ENCODE assay signal across 14 cellular contexts in the genomic region with DNA sequence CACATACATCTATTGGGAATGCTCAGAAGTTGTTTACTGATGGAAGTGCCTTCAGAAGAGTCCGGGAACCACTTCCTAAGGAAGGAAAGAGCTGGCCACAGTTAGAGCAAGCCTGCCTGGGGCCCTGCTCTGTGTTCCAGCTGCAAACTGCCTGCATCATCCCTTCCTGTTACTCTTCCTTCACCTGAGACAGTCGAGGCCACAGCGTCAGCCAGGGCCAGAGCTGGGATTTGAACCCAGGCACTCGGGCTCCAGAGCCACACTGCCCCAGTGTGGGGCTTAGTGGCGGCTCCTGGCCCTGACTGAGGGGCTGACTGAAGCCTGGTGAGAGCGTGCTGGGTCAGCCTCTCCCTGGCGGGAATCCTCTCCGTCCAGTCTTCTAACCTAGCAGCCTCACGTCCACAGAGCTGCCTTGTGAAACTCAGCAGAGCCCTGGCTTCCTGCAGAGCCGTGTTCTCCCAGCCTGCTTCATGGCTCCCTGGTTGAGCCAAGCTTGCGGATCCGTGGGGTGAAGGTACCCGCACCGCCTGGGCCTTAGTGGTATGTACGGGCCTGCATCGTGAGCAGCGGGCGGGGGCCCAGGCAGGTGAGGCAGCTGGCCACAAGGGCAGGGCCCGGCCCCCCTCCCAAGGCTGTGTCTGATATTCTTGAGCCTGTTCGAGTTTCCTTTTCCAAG. TPM values are rescaled to one million over a fixed set of nuclear protein-coding genes. Genes with fewer than 3 reads are reported as not detected.
DNase-seq lines count a peak whose midpoint lies in the region; ATAC-seq and TF ChIP-seq lines count a peak whose summit lies in the region.
"Had no signal": no experiment of that assay in that cellular context is flagged by ENCODE, and none has a peak within 500 bp of the region (broad histone marks: within the 10 kb centered on the region; RNA-seq: fewer than 3 reads in every experiment).

No MANE protein-coding gene starts in this region.

- peaks cover 61% of the 10 kb centered on the region for H3K4me1 Mint-ChIP-seq in CD4-positive, alpha-beta T cell (ENCODE audit: low read depth)
- H3K4me1 Mint-ChIP-seq in neural progenitor cell: peaks cover 18% of the 10 kb centered on the region

- H3K9ac ChIP-seq in neural progenitor cell: no peak overlapping the region

- no peak overlapping the region for H3K4me3 Mint-ChIP-seq in CD4-positive, alpha-beta T cell
- no peak overlapping the region for H3K4me3 Mint-ChIP-seq in neural progenitor cell
- H3K4me3 Mint-ChIP-seq: type B pancreatic cell had no signal

- H3K36me3 ChIP-seq in lung (ENCODE audit: control insufficient read depth in 2 of 2, insufficient read depth in 2 of 2, low read length in 2 of 2) (no peaks in the 10 kb centered on the region), neural progenitor cell (no peaks in the 10 kb centered on the region)
- H3K36me3 ChIP-seq: brain microvascular endothelial cell, esophagus muscularis mucosa had no signal

- no peak for TF ChIP-seq CTCF in CD4-positive, alpha-beta T cell (IDR thresholded peaks at IDR 0.05)
- TF ChIP-seq CTCF in VCaP (conservative IDR thresholded peaks at IDR 0.05): no peak
- no peak for TF ChIP-seq CTCF in lung (IDR thresholded peaks at IDR 0.05; ENCODE audit: control extremely low read depth, extremely low read depth)
- TF ChIP-seq CTCF in neural progenitor cell (IDR thresholded peaks at IDR 0.05): no peak

- H2AFZ ChIP-seq in neural progenitor cell (replicated peaks): no peak overlapping the region

- no peak for DNase-seq in CD4-positive, alpha-beta T cell
- DNase-seq in lung (ENCODE audit: low spot score): peak; percentile 28
- DNase-seq in neural progenitor cell (ENCODE audit: low spot score): no peak
- DNase-seq: midbrain, MV-4-11, NCI-H345, Right ventricle myocardium superior had no signal

- H4K20me1 ChIP-seq in neural progenitor cell (ENCODE audit: low read depth): no peaks in the 10 kb centered on the region

- no peak overlapping the region for H3K4me2 ChIP-seq in neural progenitor cell

- H3K79me2 ChIP-seq in neural progenitor cell (ENCODE audit: low read depth): no peaks in the 10 kb centered on the region

- no peak overlapping the region for H3K4me3 ChIP-seq in lung
- H3K4me3 ChIP-seq in neural progenitor cell: no peak overlapping the region

- peaks cover 24% of the 10 kb centered on the region for H3F3A ChIP-seq in neural progenitor cell (ENCODE audit: low read depth)

- H3K27me3 Mint-ChIP-seq in CD4-positive, alpha-beta T cell: no peaks in the 10 kb centered on the region
- H3K27me3 Mint-ChIP-seq in neural progenitor cell (ENCODE audit: insufficient read depth, low read depth): peaks cover 7% of the 10 kb centered on the region
- H3K27me3 Mint-ChIP-seq: type B pancreatic cell had no signal

- intact Hi-C loops in CD4-positive, alpha-beta T cell (cut with DNase I, micrococcal nuclease): loop anchor here (2.0 to 5.0 kb wide), 2 partner anchors 27 to 46 kb away; a partner anchor contains a TSS

- peak overlapping the region; percentile 21 for H3K27ac ChIP-seq in CD4-positive, alpha-beta T cell (ENCODE audit: low read depth, low read length)
- 0 out of 2 replicates have a peak overlapping the region, but pooled peaks have one; percentile 10 for H3K27ac ChIP-seq in VCaP
- H3K27ac ChIP-seq in lung (ENCODE audit: low read depth in 1 of 2, low read length in 1 of 2): peak overlapping the region in 1 of 2 donors; percentile 76
- no peak overlapping the region for H3K27ac ChIP-seq in neural progenitor cell
- H3K27ac ChIP-seq: brain microvascular endothelial cell had no signal

- POLR2A ChIA-PET in CD4-positive, alpha-beta T cell (lab: Charles Lee): interaction anchor here (0.9 to 16.9 kb wide), 8 partner anchors 10 to 35 kb away, joined by 3 to 766 read pairs (median 7); a partner anchor contains a TSS

- no peaks in the 10 kb centered on the region for H3K9me3 ChIP-seq in CD4-positive, alpha-beta T cell (ENCODE audit: control insufficient read depth, low read length)
- H3K9me3 ChIP-seq in lung (ENCODE audit: control insufficient read depth in 2 of 2, insufficient read depth in 1 of 2, low read length in 1 of 2) (no peaks in the 10 kb centered on the region), neural progenitor cell (ENCODE audit: low read depth) (no peaks in the 10 kb centered on the region)
- H3K9me3 ChIP-seq: esophagus muscularis mucosa had no signal

- CTCF ChIA-PET in CD4-positive, alpha-beta T cell (lab: Charles Lee): interaction anchor here (1.2 to 1.8 kb wide), 2 partner anchors 29 to 32 kb away, joined by 3 to 5 read pairs; no protein-coding TSS in a partner anchor

- no peaks in the 10 kb centered on the region for H3K9me3 Mint-ChIP-seq in CD4-positive, alpha-beta T cell
- no peaks in the 10 kb centered on the region for H3K9me3 Mint-ChIP-seq in neural progenitor cell
- H3K9me3 Mint-ChIP-seq: type B pancreatic cell had no signal

- 64 to 72% methylated on average over 20 of the region's 20 CpGs for WGBS in lung, 2 donors

- H3K27ac Mint-ChIP-seq in CD4-positive, alpha-beta T cell: peak overlapping the region; percentile 67
- H3K27ac Mint-ChIP-seq in neural progenitor cell: no peak overlapping the region
- H3K27ac Mint-ChIP-seq: type B pancreatic cell had no signal

- no peaks in the 10 kb centered on the region for H3K27me3 ChIP-seq in CD4-positive, alpha-beta T cell (ENCODE audit: control insufficient read depth, insufficient read depth, low read length)
- H3K27me3 ChIP-seq in lung (ENCODE audit: control insufficient read depth, insufficient read depth) (no peaks in the 10 kb centered on the region), neural progenitor cell (peaks cover 13% of the 10 kb centered on the region)
- H3K27me3 ChIP-seq: brain microvascular endothelial cell, esophagus muscularis mucosa had no signal

- H3K4me1 ChIP-seq in lung (ENCODE audit: control insufficient read depth in 2 of 2, insufficient read depth in 2 of 2, low read length in 2 of 2): peaks cover 0 to 19% of the 10 kb centered on the region in 2 donors
- H3K4me1 ChIP-seq in neural progenitor cell: no peaks in the 10 kb centered on the region

- peaks cover 51% of the 10 kb centered on the region for H3K36me3 Mint-ChIP-seq in CD4-positive, alpha-beta T cell (ENCODE audit: low read depth)
- H3K36me3 Mint-ChIP-seq in neural progenitor cell: no peaks in the 10 kb centered on the region
- H3K36me3 Mint-ChIP-seq: type B pancreatic cell had no signal

- no peak for ATAC-seq in CD4-positive, alpha-beta T cell (ENCODE audit: poor library complexity)
- ATAC-seq in lung (ENCODE audit: insufficient read depth, low FRiP score) (no peak), GM19397 (IDR thresholded peaks at IDR 0.05; ENCODE audit: unreplicated experiment) (no peak), GM18870 (IDR thresholded peaks at IDR 0.05; ENCODE audit: unreplicated experiment) (no peak)

RNA-seq across cellular contexts. Expression of a gene that starts 4.6 kb away (rescaled TPM):
- not detected for total RNA-seq in CD4-positive, alpha-beta T cell
- 1 to 10 TPM in 1 of 2 donors, not detected in 1; 2.8 TPM for total RNA-seq in lung
- under 1 TPM; 0.05 to 0.20 TPM for polyA plus RNA-seq in lung
- not detected in 2 replicates for total RNA-seq in neural progenitor cell (ENCODE audit: low replicate concordance)
- total RNA-seq: esophagus muscularis mucosa, Right ventricle myocardium superior had no signal
- polyA plus RNA-seq: BJ had no signal

RNA-seq across cellular contexts. Expression of a gene that starts 11.0 kb away (rescaled TPM):
- total RNA-seq in CD4-positive, alpha-beta T cell: 100 to 1,000 TPM; 567 to 577 TPM
- total RNA-seq in lung: 10 to 100 TPM; 15.5 to 28.1 TPM
- polyA plus RNA-seq in lung: 10 to 100 TPM; 15.7 to 21.2 TPM
- total RNA-seq in neural progenitor cell (ENCODE audit: low replicate concordance): 0.09 TPM in 1 of 2 replicates, not detected in the other
- polyA plus RNA-seq: BJ had no signal

RNA-seq across cellular contexts. Expression of a gene that starts 13.0 kb away (rescaled TPM):
- total RNA-seq in CD4-positive, alpha-beta T cell: 100 to 1,000 TPM; 645 to 659 TPM
- total RNA-seq in lung (100 to 1,000 TPM in 1 of 2 donors, 10 to 100 TPM in 1; 75.7 to 166 TPM), neural progenitor cell (ENCODE audit: low replicate concordance) (6.9 and 16.8 TPM in 2 replicates)
- polyA plus RNA-seq in lung: 100 to 1,000 TPM in 1 of 2 donors, 10 to 100 TPM in 1; 88.4 to 109 TPM

RNA-seq across cellular contexts. Expression of a gene that starts 26.8 kb away (rescaled TPM):
- 10 to 100 TPM; 34.9 to 41.3 TPM for total RNA-seq in CD4-positive, alpha-beta T cell
- 100 to 1,000 TPM; 111 to 188 TPM for total RNA-seq in lung
- 100 to 1,000 TPM; 188 to 212 TPM for polyA plus RNA-seq in lung
- 6.2 and 19.8 TPM in 2 replicates for total RNA-seq in neural progenitor cell (ENCODE audit: low replicate concordance)

RNA-seq across cellular contexts. Expression of a gene that starts 45.3 kb away (rescaled TPM):
- under 1 TPM; 0.78 to 0.88 TPM for total RNA-seq in CD4-positive, alpha-beta T cell
- total RNA-seq in lung (1 to 10 TPM; 7.9 to 9.2 TPM), neural progenitor cell (ENCODE audit: low replicate concordance) (27.3 and 61.7 TPM in 2 replicates)
- 10 to 100 TPM; 11.5 to 14.9 TPM for polyA plus RNA-seq in lung

Comparison
In these comparisons a context has a peak if more than half of its experiments do, and no peak if none do; other contexts are left out.
1. RNA of a gene that starts 11.0 kb away (total RNA-seq): 567 to 577 TPM in CD4-positive, alpha-beta T cell; 15.5 to 28.1 TPM in lung and 0.09 TPM in neural progenitor cell; every median in the first group is over 10 times any median in the second.